8 cellular contexts compared by ENCODE assay signal in genomic region chr1:151838491-151839412, GRCh38. TPM values are rescaled to one million over a fixed set of nuclear protein-coding genes. Genes with fewer than 3 reads are reported as not detected.
DNase-seq lines count a peak whose midpoint lies in the region; ATAC-seq and TF ChIP-seq lines count a peak whose summit lies in the region.

No MANE protein-coding gene starts in this region.

- CTCF ChIA-PET in WTC11 (lab: Charles Lee), result interaction anchor here (0.6 to 3.1 kb wide), 20 partner anchors 8 to 245 kb away, joined by 3 to 24 read pairs (median 5); partner anchors contain the start of genes CELF3, RIIAD1, TDRKH and THEM4

- peaks cover 3% of the 10 kb centered on the region; the same call in 1 of the 2 replicates for H3K36me3 Mint-ChIP-seq in WTC11
- H3K36me3 Mint-ChIP-seq in glutamatergic neuron (ENCODE audit: unreplicated experiment), result no peaks in the 10 kb centered on the region

- H3K9me3 Mint-ChIP-seq in WTC11 (no peaks in the 10 kb centered on the region), glutamatergic neuron (ENCODE audit: unreplicated experiment) (peaks cover 6% of the 10 kb centered on the region)

- intact Hi-C loops in sciatic nerve (cut with DNase I), result no loop called here

- peak overlapping the region; percentile 88 for H3K4me3 Mint-ChIP-seq in WTC11
- H3K4me3 Mint-ChIP-seq in glutamatergic neuron (ENCODE audit: unreplicated experiment), result peak overlapping the region; percentile 82

- POLR2A ChIA-PET in WTC11 (lab: Charles Lee), result interaction anchor here (1.0 to 2.1 kb wide), 6 partner anchors 18 to 327 kb away, joined by 3 to 6 read pairs (median 4); partner anchors contain the start of genes CELF3, CGN, S100A11 and SNX27

- DNase-seq in GM13976 (ENCODE audit: low spot score), result peak; percentile 77
- DNase-seq in WTC11 (ENCODE audit: low spot score), result peak; percentile 54
- DNase-seq in glutamatergic neuron, result no peak
- DNase-seq in sciatic nerve (ENCODE audit: low spot score), result no peak
- DNase-seq in NCI-H1048 (lab: John Stamatoyannopoulos, UW), result no peak
- no peak for DNase-seq in HT-29 (ENCODE audit: low spot score)
- DNase-seq in Kasumi-1 (lab: John Stamatoyannopoulos, UW), result no peak

- H3K27ac Mint-ChIP-seq in WTC11 (no peak overlapping the region), glutamatergic neuron (ENCODE audit: unreplicated experiment) (no peak overlapping the region)

- no peak for TF ChIP-seq CTCF in GM13976 (IDR thresholded peaks at IDR 0.05; ENCODE audit: borderline replicate concordance, control extremely low read depth, extremely low read depth, insufficient read depth, missing control alignments)
- TF ChIP-seq CTCF in WTC11 (IDR thresholded peaks at IDR 0.05), result no peak
- TF ChIP-seq CTCF in glutamatergic neuron (IDR thresholded peaks at IDR 0.05; ENCODE audit: partially characterized antibody, unreplicated experiment), result no peak

- in situ Hi-C loops in GM13976 (cut with MboI; ENCODE audit: low sequenced_read_pairs, unreplicated experiment), result no loop called here

- H3K4me1 Mint-ChIP-seq in WTC11 (peaks cover 26% of the 10 kb centered on the region), glutamatergic neuron (ENCODE audit: low read depth, unreplicated experiment) (peaks cover 4% of the 10 kb centered on the region)

- ATAC-seq in WTC11 (peak; percentile 4), sciatic nerve (peak; percentile 6), HG03442 (IDR thresholded peaks at IDR 0.05; ENCODE audit: unreplicated experiment) (no peak)

- H3K27me3 Mint-ChIP-seq in WTC11 (ENCODE audit: low read depth), result peaks cover 36% of the 10 kb centered on the region
- peaks cover 23% of the 10 kb centered on the region for H3K27me3 Mint-ChIP-seq in glutamatergic neuron (ENCODE audit: unreplicated experiment)

TF ChIP-seq in WTC11, 78 proteins besides CTCF, POLR2A, EP300 and RAD21 (continues in another document):
- TF ChIP-seq SP1 (CRISPR knock-in tag; conservative IDR thresholded peaks at IDR 0.05), result peak; percentile 40; the same call in 1 of the 2 replicates
- no peak for TF ChIP-seq NR1H2 (CRISPR knock-in tag; IDR thresholded peaks at IDR 0.05)
- TF ChIP-seq ATF3 (CRISPR knock-in tag; conservative IDR thresholded peaks at IDR 0.05), result no peak
- no peak for TF ChIP-seq ZMAT4 (CRISPR knock-in tag; IDR thresholded peaks at IDR 0.05)
- peak; percentile 68 for TF ChIP-seq FOXK1 (CRISPR knock-in tag; IDR thresholded peaks at IDR 0.05)
- peak; percentile 85 for TF ChIP-seq FOXP4 (CRISPR knock-in tag; IDR thresholded peaks at IDR 0.05)
- TF ChIP-seq JUN (CRISPR knock-in tag; IDR thresholded peaks at IDR 0.05), result 0 out of 2 replicates have a peak, but pooled peaks have one; percentile 18
- TF ChIP-seq NFE2L1 (CRISPR knock-in tag; IDR thresholded peaks at IDR 0.05), result peak; percentile 41; the same call in 1 of the 2 replicates
- peak; percentile 80; the same call in 1 of the 2 replicates for TF ChIP-seq ETV6 (CRISPR knock-in tag; IDR thresholded peaks at IDR 0.05)
- peak; percentile 53; the same call in 1 of the 2 replicates for TF ChIP-seq KAT7 (CRISPR knock-in tag; IDR thresholded peaks at IDR 0.05; ENCODE audit: borderline replicate concordance)
- TF ChIP-seq PRDM15 (CRISPR knock-in tag; IDR thresholded peaks at IDR 0.05), result 0 out of 2 replicates have a peak, but pooled peaks have one; percentile 21
- no peak for TF ChIP-seq E2F4 (CRISPR knock-in tag; IDR thresholded peaks at IDR 0.05; ENCODE audit: borderline replicate concordance, low read depth)
- no peak for TF ChIP-seq GTF2I (CRISPR knock-in tag; conservative IDR thresholded peaks at IDR 0.05)
- TF ChIP-seq PRRX2 (CRISPR knock-in tag; IDR thresholded peaks at IDR 0.05), result no peak
- no peak for TF ChIP-seq NR3C1 (CRISPR knock-in tag; conservative IDR thresholded peaks at IDR 0.05; ENCODE audit: low read depth)
- peak; percentile 44; the same call in 1 of the 2 replicates for TF ChIP-seq CREM (CRISPR knock-in tag; IDR thresholded peaks at IDR 0.05)
- no peak for TF ChIP-seq ZNF121 (CRISPR knock-in tag; IDR thresholded peaks at IDR 0.05)

RNA-seq across cellular contexts. Expression of gene C2CD4D, which starts 0.9 kb away (rescaled TPM):
- total RNA-seq in WTC11 (2021) (0.85 to 2.0 TPM (median 0.94 TPM) in 3 replicates), glutamatergic neuron (ENCODE audit: unreplicated experiment) (not detected), sciatic nerve (0.45 TPM)
- total RNA-seq in HT-29 (2014; rRNA removed; shearing (Covaris generic)), result 3.5 and 5.2 TPM in 2 replicates

RNA-seq across cellular contexts. Expression of gene RORC, which starts 7.2 kb away (rescaled TPM):
- total RNA-seq in WTC11 (2021) (0.30 to 0.53 TPM (median 0.44 TPM) in 3 replicates), glutamatergic neuron (ENCODE audit: unreplicated experiment) (not detected), sciatic nerve (0.45 TPM)
- total RNA-seq in HT-29 (2014; rRNA removed; shearing (Covaris generic)), result 0.33 and 1.1 TPM in 2 replicates

RNA-seq across cellular contexts. Expression of gene THEM5, which starts 14.8 kb away (rescaled TPM):
- total RNA-seq in WTC11 (2021), result not detected in 3 replicates
- not detected for total RNA-seq in glutamatergic neuron (ENCODE audit: unreplicated experiment)
- not detected for total RNA-seq in sciatic nerve
- total RNA-seq in HT-29 (2014; rRNA removed; shearing (Covaris generic)), result not detected in 2 replicates

RNA-seq across cellular contexts. Expression of gene LINGO4, which starts 33.5 kb away (rescaled TPM):
- total RNA-seq in WTC11 (2021) (not detected in 3 replicates), glutamatergic neuron (ENCODE audit: unreplicated experiment) (not detected), sciatic nerve (not detected)
- not detected in 2 replicates for total RNA-seq in HT-29 (2014; rRNA removed; shearing (Covaris generic))

RNA-seq across cellular contexts. Expression of gene TDRKH, which starts 48.5 kb away (rescaled TPM):
- total RNA-seq in WTC11 (2021) (21.8 to 25.3 TPM (median 24.0 TPM) in 3 replicates), glutamatergic neuron (ENCODE audit: unreplicated experiment) (40.1 TPM), sciatic nerve (13.2 TPM)
- 6.8 and 9.3 TPM in 2 replicates for total RNA-seq in HT-29 (2014; rRNA removed; shearing (Covaris generic))

Comparison
In these comparisons a context has a peak if more than half of its experiments do, and no peak if none do; other contexts are left out.
1. DNase-seq: peak in GM13976 (single experiment) and WTC11 (single experiment); none in glutamatergic neuron (single experiment), sciatic nerve (single experiment), NCI-H1048 (single experiment), HT-29 (single experiment) and Kasumi-1 (0 of 2).